ENCODE assay signal across 8 cellular contexts in genomic region chr16:56279132-56279531, GRCh38.
DNase-seq lines count a peak whose midpoint lies in the region; ATAC-seq and TF ChIP-seq lines count a peak whose summit lies in the region.

No MANE protein-coding gene starts in this region.

- TF ChIP-seq EP300 in ovary (IDR thresholded peaks at IDR 0.05): no peak

- intact Hi-C loops in ovary (cut with DNase I): no loop called here

- TF ChIP-seq CTCF in osteocyte (IDR thresholded peaks at IDR 0.05) (no peak), ovary (IDR thresholded peaks at IDR 0.05) (no peak)

- H3K4me3 Mint-ChIP-seq in T-helper 1 cell treated with Interleukin-12 subunit alpha and Interleukin-12 subunit beta and Interleukin-4 antibody, amounts not matched to agents 30 μg/mL and 1 μg/mL, for 36 hours: peak overlapping the region; percentile 48
- no peak overlapping the region for H3K4me3 Mint-ChIP-seq in activated naive CD8-positive, alpha-beta T cell
- no peak overlapping the region for H3K4me3 Mint-ChIP-seq in osteocyte (ENCODE audit: unreplicated experiment)

- H3K27ac ChIP-seq in ovary: no peak overlapping the region

- ATAC-seq in GM19395 (IDR thresholded peaks at IDR 0.05; ENCODE audit: unreplicated experiment) (peak; percentile 86), GM21528 (IDR thresholded peaks at IDR 0.05; ENCODE audit: low FRiP score, unreplicated experiment) (no peak), HG02870 (IDR thresholded peaks at IDR 0.05; ENCODE audit: unreplicated experiment) (no peak)

- no peak for TF ChIP-seq POLR2A in ovary (IDR thresholded peaks at IDR 0.05)

- H3K4me1 Mint-ChIP-seq in T-helper 1 cell treated with Interleukin-12 subunit alpha and Interleukin-12 subunit beta and Interleukin-4 antibody, amounts not matched to agents 30 μg/mL and 1 μg/mL, for 36 hours (ENCODE audit: low read depth): peaks cover 20% of the 10 kb centered on the region
- H3K4me1 Mint-ChIP-seq in activated naive CD8-positive, alpha-beta T cell (ENCODE audit: low read depth): peaks cover 14% of the 10 kb centered on the region
- no peaks in the 10 kb centered on the region for H3K4me1 Mint-ChIP-seq in osteocyte (ENCODE audit: unreplicated experiment)

- 88 to 90% (median 88%) methylated on average over 8 of the region's 8 CpGs for WGBS in ovary, 3 donors

- H3K27me3 ChIP-seq in ovary: no peaks in the 10 kb centered on the region

- DNase-seq in stimulated activated CD4-positive, alpha-beta T cell treated with anti-CD3 and anti-CD28 coated beads, Interleukin-4, amount 100 ng/mL, for 4 hours: peak; percentile 30 to 48
- DNase-seq in osteocyte (ENCODE audit: extremely low spot score, unreplicated experiment) (no peak), ovary (no peak)

- peaks cover 23% of the 10 kb centered on the region for H3K27me3 Mint-ChIP-seq in T-helper 1 cell treated with Interleukin-12 subunit alpha and Interleukin-12 subunit beta and Interleukin-4 antibody, amounts not matched to agents 30 μg/mL and 1 μg/mL, for 36 hours (ENCODE audit: low read depth)
- H3K27me3 Mint-ChIP-seq in activated naive CD8-positive, alpha-beta T cell: peaks cover 10% of the 10 kb centered on the region
- peaks cover 6% of the 10 kb centered on the region for H3K27me3 Mint-ChIP-seq in osteocyte (ENCODE audit: unreplicated experiment)

- H3K36me3 ChIP-seq in ovary: no peaks in the 10 kb centered on the region

- no peaks in the 10 kb centered on the region for H3K36me3 Mint-ChIP-seq in T-helper 1 cell treated with Interleukin-12 subunit alpha and Interleukin-12 subunit beta and Interleukin-4 antibody, amounts not matched to agents 30 μg/mL and 1 μg/mL, for 36 hours (ENCODE audit: low read depth)
- H3K36me3 Mint-ChIP-seq in activated naive CD8-positive, alpha-beta T cell: no peaks in the 10 kb centered on the region
- H3K36me3 Mint-ChIP-seq in osteocyte (ENCODE audit: unreplicated experiment): no peaks in the 10 kb centered on the region

- no peaks in the 10 kb centered on the region for H3K9me3 Mint-ChIP-seq in T-helper 1 cell treated with Interleukin-12 subunit alpha and Interleukin-12 subunit beta and Interleukin-4 antibody, amounts not matched to agents 30 μg/mL and 1 μg/mL, for 36 hours
- H3K9me3 Mint-ChIP-seq in activated naive CD8-positive, alpha-beta T cell (ENCODE audit: low read depth): no peaks in the 10 kb centered on the region
- no peaks in the 10 kb centered on the region for H3K9me3 Mint-ChIP-seq in osteocyte (ENCODE audit: unreplicated experiment)

- H3K9me3 ChIP-seq in ovary: no peaks in the 10 kb centered on the region

- peak overlapping the region; percentile 75 for H3K27ac Mint-ChIP-seq in T-helper 1 cell treated with Interleukin-12 subunit alpha and Interleukin-12 subunit beta and Interleukin-4 antibody, amounts not matched to agents 30 μg/mL and 1 μg/mL, for 36 hours
- peak overlapping the region; percentile 58 for H3K27ac Mint-ChIP-seq in activated naive CD8-positive, alpha-beta T cell
- H3K27ac Mint-ChIP-seq in osteocyte (ENCODE audit: unreplicated experiment): no peak overlapping the region

- no peak overlapping the region for H3K4me3 ChIP-seq in ovary

- H3K4me1 ChIP-seq in ovary (ENCODE audit: insufficient read depth): no peaks in the 10 kb centered on the region

Comparison
In these comparisons a context has a peak if more than half of its experiments do, and no peak if none do; other contexts are left out.
1. DNase-seq: peak in stimulated activated CD4-positive, alpha-beta T cell treated with anti-CD3 and anti-CD28 coated beads, Interleukin-4, amount 100 ng/mL, for 4 hours (2 of 2); none in osteocyte (single experiment) and ovary (0 of 5).